11 cellular contexts compared by ENCODE assay signal in the genomic region with DNA sequence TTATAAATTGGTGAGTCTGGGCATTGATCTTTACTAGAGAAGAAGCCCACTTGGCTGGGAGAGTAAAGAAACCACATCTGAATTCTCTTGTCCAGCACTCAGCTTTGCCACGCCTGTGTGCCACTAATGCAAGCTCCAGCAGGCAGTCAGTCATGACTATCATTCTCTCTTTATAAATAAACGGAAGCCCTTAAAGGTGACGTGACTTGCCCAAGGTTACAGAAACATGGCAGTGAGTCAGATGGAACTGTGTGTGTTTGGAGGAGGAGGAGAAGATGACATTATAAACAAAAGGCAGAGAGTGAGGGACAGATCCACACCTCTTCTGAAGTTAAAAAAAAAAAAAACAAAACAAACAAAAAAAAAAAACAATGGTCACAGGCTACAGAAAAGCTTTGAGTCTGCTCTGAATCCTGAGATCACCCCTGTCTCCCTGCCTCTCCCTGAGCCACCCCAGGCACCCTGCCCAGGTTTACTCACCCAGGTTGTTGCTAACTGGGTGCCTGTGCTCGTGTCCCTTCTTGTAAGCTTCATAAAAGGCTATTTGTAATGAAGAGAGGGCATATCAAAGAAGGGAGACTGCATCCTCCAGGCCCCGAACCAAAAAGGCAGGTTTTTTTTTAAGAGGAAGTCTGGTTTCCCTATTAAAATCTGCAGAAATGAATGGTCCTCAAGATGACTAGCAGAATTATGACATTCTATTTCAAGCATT.
DNase-seq lines count a peak whose midpoint lies in the region; ATAC-seq and TF ChIP-seq lines count a peak whose summit lies in the region.
"Had no signal": no experiment of that assay in that cellular context is flagged by ENCODE, and none has a peak within 500 bp of the region (broad histone marks: within the 10 kb centered on the region; RNA-seq: fewer than 3 reads in every experiment).

No MANE protein-coding gene starts in this region.

- H3K4me1 Mint-ChIP-seq in activated naive CD4-positive, alpha-beta T cell treated with anti-CD3 and anti-CD28 coated beads, Interleukin-2, amount 10 ng/mL, durations not matched to agents 7 days and 5 days = peaks cover 8% of the 10 kb centered on the region
- H3K4me1 Mint-ChIP-seq: central memory CD8-positive, alpha-beta T cell had no signal

- DNase-seq in HCEC 1CT = peak; percentile 90
- peak; percentile 61 for DNase-seq in T1000 (lab: John Stamatoyannopoulos, UW)
- peak; percentile 39 to 54 for DNase-seq in heart right ventricle
- DNase-seq in spleen = no peak
- no peak for DNase-seq in DMS 273 treated with DMSO at 0.1 percent for 48 hours (lab: John Stamatoyannopoulos, UW)
- DNase-seq in activated naive CD4-positive, alpha-beta T cell treated with anti-CD3 and anti-CD28 coated beads, Interleukin-2, amount 10 ng/mL, durations not matched to agents 7 days and 5 days = no peak
- no peak for DNase-seq in NCI-H1417 treated with DMSO at 0.1 percent for 48 hours (lab: John Stamatoyannopoulos, UW)
- DNase-seq: MM.1S; naive thymus-derived CD8-positive, alpha-beta T cell had no signal

- H3K9me3 ChIP-seq in heart right ventricle (no peaks in the 10 kb centered on the region), spleen (no peaks in the 10 kb centered on the region)

- intact Hi-C loops in heart right ventricle (cut with DNase I) = loop anchor here in 6 of 10 donors (2.0 to 5.0 kb wide), 5 partner anchors 43 to 173 kb away; no protein-coding TSS in a partner anchor
- intact Hi-C loops in spleen (cut with DNase I; ENCODE audit: low total_unique reads) = no loop called here

- 24 to 25% methylated on average over 5 of the region's 5 CpGs for WGBS in heart right ventricle, 2 donors
- WGBS in spleen, 5 donors = 37 to 66% (median 49%) methylated on average over 5 of the region's 5 CpGs

- peaks cover 4% of the 10 kb centered on the region for H3K9me3 Mint-ChIP-seq in activated naive CD4-positive, alpha-beta T cell treated with anti-CD3 and anti-CD28 coated beads, Interleukin-2, amount 10 ng/mL, durations not matched to agents 7 days and 5 days
- H3K9me3 Mint-ChIP-seq: central memory CD8-positive, alpha-beta T cell had no signal

- H3K4me1 ChIP-seq in heart right ventricle (peaks cover 0 to 72% (median 57%) of the 10 kb centered on the region in 9 donors), spleen (peaks cover 0 to 12% (median 0%) of the 10 kb centered on the region in 6 donors)

- H3K36me3 Mint-ChIP-seq in activated naive CD4-positive, alpha-beta T cell treated with anti-CD3 and anti-CD28 coated beads, Interleukin-2, amount 10 ng/mL, durations not matched to agents 7 days and 5 days = peaks cover 3% of the 10 kb centered on the region

- H3K4me3 ChIP-seq in heart right ventricle (no peak overlapping the region), spleen (no peak overlapping the region)

- ATAC-seq in heart right ventricle (peak; percentile 35 to 82 (median 76)), GM18505 (IDR thresholded peaks at IDR 0.05; ENCODE audit: unreplicated experiment) (no peak)
- ATAC-seq: naive thymus-derived CD8-positive, alpha-beta T cell had no signal

- H3K27ac Mint-ChIP-seq in activated naive CD4-positive, alpha-beta T cell treated with anti-CD3 and anti-CD28 coated beads, Interleukin-2, amount 10 ng/mL, durations not matched to agents 7 days and 5 days = no peak overlapping the region

- TF ChIP-seq POLR2A in spleen (IDR thresholded peaks at IDR 0.05) (no peak), GM18505 (IDR thresholded peaks at IDR 0.05; ENCODE audit: borderline replicate concordance, extremely low read depth, insufficient read depth, insufficient read length) (no peak)

- no peaks in the 10 kb centered on the region for H3K36me3 ChIP-seq in heart right ventricle
- no peaks in the 10 kb centered on the region for H3K36me3 ChIP-seq in spleen

- no peaks in the 10 kb centered on the region for H3K27me3 Mint-ChIP-seq in activated naive CD4-positive, alpha-beta T cell treated with anti-CD3 and anti-CD28 coated beads, Interleukin-2, amount 10 ng/mL, durations not matched to agents 7 days and 5 days
- H3K27me3 Mint-ChIP-seq: central memory CD8-positive, alpha-beta T cell; naive thymus-derived CD8-positive, alpha-beta T cell had no signal

- H3K27ac ChIP-seq in heart right ventricle (peak overlapping the region; percentile 39 to 93 (median 82)), spleen (peak overlapping the region in 6 of 8 donors; percentile 12 to 58 (median 52))

- no peak for TF ChIP-seq CTCF in heart right ventricle (IDR thresholded peaks at IDR 0.05)
- no peak for TF ChIP-seq CTCF in spleen (IDR thresholded peaks at IDR 0.05 in 8 of 11, conservative IDR thresholded peaks at IDR 0.05 in 3 of 11)

- CTCF ChIA-PET in activated naive CD4-positive, alpha-beta T cell treated with anti-CD3 and anti-CD28 coated beads, Interleukin-2, amount 10 ng/mL, durations not matched to agents 7 days and 5 days (lab: Charles Lee) = interaction anchor here (0.7 kb wide), 1 partner anchor 228 kb away, joined by 4 read pairs; no protein-coding TSS in a partner anchor

- no peak overlapping the region for H3K4me3 Mint-ChIP-seq in activated naive CD4-positive, alpha-beta T cell treated with anti-CD3 and anti-CD28 coated beads, Interleukin-2, amount 10 ng/mL, durations not matched to agents 7 days and 5 days
- H3K4me3 Mint-ChIP-seq: central memory CD8-positive, alpha-beta T cell; naive thymus-derived CD8-positive, alpha-beta T cell had no signal

- no peaks in the 10 kb centered on the region for H3K27me3 ChIP-seq in heart right ventricle
- no peaks in the 10 kb centered on the region for H3K27me3 ChIP-seq in spleen (replicated peaks in 1 of 7)

Comparison
In these comparisons a context has a peak if more than half of its experiments do, and no peak if none do; other contexts are left out.
1. DNase-seq: peak in HCEC 1CT (single experiment), T1000 (single experiment) and heart right ventricle (2 of 2); none in spleen (single experiment), DMS 273 treated with DMSO at 0.1 percent for 48 hours (single experiment), activated naive CD4-positive, alpha-beta T cell treated with anti-CD3 and anti-CD28 coated beads, Interleukin-2, amount 10 ng/mL, durations not matched to agents 7 days and 5 days (single experiment) and NCI-H1417 treated with DMSO at 0.1 percent for 48 hours (single experiment).